Comparison of ENCODE assay signal across 8 cellular contexts in genomic region chr1:10530281-10530740, GRCh38. TPM values are rescaled to one million over a fixed set of nuclear protein-coding genes. Genes with fewer than 3 reads are reported as not detected.
DNase-seq lines count a peak whose midpoint lies in the region; ATAC-seq and TF ChIP-seq lines count a peak whose summit lies in the region.

No MANE protein-coding gene starts in this region.

- POLR2A ChIA-PET in A673 (lab: Charles Lee; ENCODE audit: low non-redundant PET): no interaction called here

- H3K27me3 ChIP-seq in A673 (replicated peaks; ENCODE audit: insufficient read depth, low read depth, low read length, poor library complexity) (no peaks in the 10 kb centered on the region), HUES6 (ENCODE audit: control insufficient read depth, insufficient read depth, low read length) (no peaks in the 10 kb centered on the region), dorsolateral prefrontal cortex (no peaks in the 10 kb centered on the region)

- H3K27ac ChIP-seq in A673 (ENCODE audit: low read depth, low read length, poor library complexity, severe bottlenecking) (peak overlapping the region; percentile 11), HUES6 (ENCODE audit: low read depth, low read length) (peak overlapping the region; percentile 50; the same call in 1 of the 2 replicates), dorsolateral prefrontal cortex (no peak overlapping the region)

- BruUV-seq in A673 (replicated peaks; lab: Mats Ljungman, UMichigan): no TSS peak

- TF ChIP-seq CTCF in A673 (conservative IDR thresholded peaks at IDR 0.05; ENCODE audit: low read depth, low read length) (peak; percentile 48), dorsolateral prefrontal cortex (IDR thresholded peaks at IDR 0.05 in 54 of 56, conservative IDR thresholded peaks at IDR 0.05 in 2 of 56; ENCODE audit: low read depth in 1 of 56, partially characterized antibody in 56 of 56) (peak in 44 of 56 donors; percentile 13 to 59 (median 34))

- H3K9me3 ChIP-seq in A673 (ENCODE audit: low read depth, low read length, poor library complexity, severe bottlenecking): no peaks in the 10 kb centered on the region
- H3K9me3 ChIP-seq in HUES6 (ENCODE audit: control insufficient read depth, insufficient read depth, low read depth, low read length): no peaks in the 10 kb centered on the region

- intact Hi-C loops in A673 (cut with micrococcal nuclease; ENCODE audit: unreplicated experiment): no loop called here
- intact Hi-C loops in dorsolateral prefrontal cortex (cut with DNase I): no loop called here

- no peaks in the 10 kb centered on the region for H3K36me3 ChIP-seq in A673 (ENCODE audit: insufficient read depth, low read length, poor library complexity, severe bottlenecking)
- H3K36me3 ChIP-seq in HUES6 (ENCODE audit: control insufficient read depth, insufficient read depth, low read length): no peaks in the 10 kb centered on the region

- peak overlapping the region; percentile 64 for H3K9ac ChIP-seq in HUES6 (ENCODE audit: low read length)

- DNase-seq in A673 (ENCODE audit: low spot score) (no peak), dorsolateral prefrontal cortex (no peak), lung microvascular endothelial cell (ENCODE audit: low read depth in 2 of 2) (peak; percentile 64 to 68)
- no peak for DNase-seq in activated naive CD4-positive, alpha-beta T cell treated with Interleukin-2 at 50 U/mL for 16 hours
- DNase-seq in stimulated activated naive CD4-positive, alpha-beta T cell (lab: John Stamatoyannopoulos, UW): no peak
- no peak for DNase-seq in stimulated activated naive CD4-positive, alpha-beta T cell treated with Interleukin-2 at 50 U/mL for 16 hours (lab: John Stamatoyannopoulos, UW)

- peaks cover 37% of the 10 kb centered on the region for H3K4me1 ChIP-seq in A673 (ENCODE audit: insufficient read depth, low read length, poor library complexity, severe bottlenecking)
- H3K4me1 ChIP-seq in HUES6 (ENCODE audit: control insufficient read depth, insufficient read depth, low read length): peaks cover 51% of the 10 kb centered on the region

- no peak overlapping the region for H3K4me3 ChIP-seq in A673 (ENCODE audit: low read depth, low read length, poor library complexity, severe bottlenecking)
- peak overlapping the region; percentile 45 for H3K4me3 ChIP-seq in HUES6 (ENCODE audit: low read depth, low read length)
- peak overlapping the region in 2 of 59 donors; percentile 4 to 33 for H3K4me3 ChIP-seq in dorsolateral prefrontal cortex

- CTCF ChIA-PET in A673 (lab: Charles Lee): no interaction called here

- ATAC-seq in HG02970 (IDR thresholded peaks at IDR 0.05; ENCODE audit: low FRiP score, unreplicated experiment): no peak

RNA-seq across cellular contexts. Expression of gene PEX14, which starts 55.6 kb away (rescaled TPM):
- total RNA-seq in A673 (2021) (26.8 and 29.3 TPM in 2 replicates), dorsolateral prefrontal cortex (10 to 100 TPM; 24.3 to 45.5 (median 35.0) TPM), lung microvascular endothelial cell (7.7 and 8.5 TPM in 2 replicates)

RNA-seq across cellular contexts. Expression of gene DFFA, which starts 58.0 kb away (rescaled TPM):
- total RNA-seq in A673 (2021): 49.1 and 49.7 TPM in 2 replicates
- 10 to 100 TPM; 20.0 to 49.9 (median 32.7) TPM for total RNA-seq in dorsolateral prefrontal cortex
- total RNA-seq in lung microvascular endothelial cell: 29.2 and 35.7 TPM in 2 replicates

Comparison
In these comparisons a context has a peak if more than half of its experiments do, and no peak if none do; other contexts are left out.
1. DNase-seq: peak in lung microvascular endothelial cell (2 of 2); none in A673 (single experiment), dorsolateral prefrontal cortex (0 of 10), activated naive CD4-positive, alpha-beta T cell treated with Interleukin-2 at 50 U/mL for 16 hours (single experiment), stimulated activated naive CD4-positive, alpha-beta T cell (0 of 6) and stimulated activated naive CD4-positive, alpha-beta T cell treated with Interleukin-2 at 50 U/mL for 16 hours (single experiment).
2. H3K27ac ChIP-seq: peak in A673 (single experiment) and HUES6 (single experiment); none in dorsolateral prefrontal cortex (0 of 59).